Comparison of ENCODE assay signal across 40 cellular contexts in the genomic region with DNA sequence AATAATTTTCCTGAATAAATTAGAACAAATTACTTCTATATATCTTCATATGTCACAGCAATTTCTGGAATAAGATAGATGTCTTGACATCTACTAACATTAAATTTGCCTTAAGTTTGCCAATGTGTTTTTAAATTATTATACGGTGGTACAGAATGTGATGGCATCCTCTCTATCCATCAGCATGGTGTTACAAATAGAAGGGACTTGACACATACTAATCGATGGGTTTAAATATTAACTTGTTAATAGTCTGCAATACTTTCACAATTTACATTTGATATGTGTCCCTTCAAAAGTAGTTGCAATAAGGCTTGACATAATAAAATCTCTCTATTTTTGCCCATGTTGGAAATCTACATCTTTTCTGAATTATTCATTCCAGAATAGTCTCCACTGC.
"Had no signal": no experiment of that assay in that cellular context is flagged by ENCODE, and none has a peak within 500 bp of the region (broad histone marks: within the 10 kb centered on the region; RNA-seq: fewer than 3 reads in every experiment).

No MANE protein-coding gene starts in this region.

- H3K4me3 ChIP-seq: adrenal gland, ascending aorta, body of pancreas, breast epithelium, cardiac muscle cell had no signal

- H3K27me3 ChIP-seq: adrenal gland, ascending aorta, body of pancreas, brain microvascular endothelial cell, breast epithelium, cardiac muscle cell had no signal

- H3K27me3 Mint-ChIP-seq: activated naive CD4-positive, alpha-beta T cell treated with anti-CD3 and anti-CD28 coated beads, Interleukin-2, amount 10 ng/mL, durations not matched to agents 7 days and 5 days; activated naive CD4-positive, alpha-beta T cell treated with anti-CD3 and anti-CD28 coated beads, Interleukin-2, amount 50 U/mL, for 24 hours; activated naive CD8-positive, alpha-beta T cell; activated naive CD8-positive, alpha-beta T cell treated with anti-CD3 and anti-CD28 coated beads for 36 hours; activated naive CD8-positive, alpha-beta T cell treated with anti-CD3 and anti-CD28 coated beads, Interleukin-2, amount 10 ng/mL, durations not matched to agents 7 days and 5 days; activated T-cell treated with anti-CD3 and anti-CD28 coated beads, Interleukin-2, amount 50 U/mL, for 24 hours; activated T-helper 17 cell treated with anti-CD3 and anti-CD28 coated beads, Interleukin-2, amount 50 U/mL, for 72 hours; brain; central memory CD8-positive, alpha-beta T cell had no signal

- H3K36me3 ChIP-seq: adrenal gland, ascending aorta, brain microvascular endothelial cell, breast epithelium, cardiac muscle cell had no signal

- H3K4me3 Mint-ChIP-seq: activated naive CD4-positive, alpha-beta T cell treated with anti-CD3 and anti-CD28 coated beads for 36 hours; activated naive CD4-positive, alpha-beta T cell treated with anti-CD3 and anti-CD28 coated beads, Interleukin-2, amount 10 ng/mL, durations not matched to agents 7 days and 5 days; activated naive CD4-positive, alpha-beta T cell treated with anti-CD3 and anti-CD28 coated beads, Interleukin-2, amount 50 U/mL, for 24 hours; activated naive CD8-positive, alpha-beta T cell; activated naive CD8-positive, alpha-beta T cell treated with anti-CD3 and anti-CD28 coated beads for 36 hours; activated naive CD8-positive, alpha-beta T cell treated with anti-CD3 and anti-CD28 coated beads, Interleukin-2, amount 10 ng/mL, durations not matched to agents 7 days and 5 days; activated T-cell treated with anti-CD3 and anti-CD28 coated beads, Interleukin-2, amount 50 U/mL, for 24 hours; activated T-cell treated with anti-CD3 and anti-CD28 coated beads, Interleukin-2, amount 50 U/mL, for 4 hours; activated T-cell treated with anti-CD3 and anti-CD28 coated beads, Interleukin-2, amount 50 U/mL, for 72 hours; activated T-helper 1 cell treated with anti-CD3 and anti-CD28 coated beads, Interleukin-12 subunit alpha, Interleukin-12 subunit beta, Interleukin-2, Interleukin-4 antibody, amounts not matched to agents 30 ng/mL and 10 ng/mL and 1 ng/mL, durations not matched to agents 14 hours and 24 hours and 36 hours; activated T-helper 17 cell treated with anti-CD3 and anti-CD28 coated beads, Interleukin-2, amount 50 U/mL, for 72 hours; brain; central memory CD8-positive, alpha-beta T cell had no signal

- H3K4me1 Mint-ChIP-seq: activated naive CD4-positive, alpha-beta T cell treated with anti-CD3 and anti-CD28 coated beads, Interleukin-2, amount 10 ng/mL, durations not matched to agents 7 days and 5 days; activated naive CD4-positive, alpha-beta T cell treated with anti-CD3 and anti-CD28 coated beads, Interleukin-2, amount 50 U/mL, for 24 hours; activated naive CD8-positive, alpha-beta T cell treated with anti-CD3 and anti-CD28 coated beads for 36 hours; activated naive CD8-positive, alpha-beta T cell treated with anti-CD3 and anti-CD28 coated beads, Interleukin-2, amount 10 ng/mL, durations not matched to agents 7 days and 5 days; activated T-helper 17 cell treated with anti-CD3 and anti-CD28 coated beads, Interleukin-2, amount 50 U/mL, for 72 hours; brain; central memory CD8-positive, alpha-beta T cell had no signal

- H3K36me3 Mint-ChIP-seq: activated naive CD4-positive, alpha-beta T cell treated with anti-CD3 and anti-CD28 coated beads, Interleukin-2, amount 10 ng/mL, durations not matched to agents 7 days and 5 days; activated naive CD4-positive, alpha-beta T cell treated with anti-CD3 and anti-CD28 coated beads, Interleukin-2, amount 50 U/mL, for 24 hours; activated naive CD4-positive, alpha-beta T cell treated with anti-CD3 and anti-CD28 coated beads, Interleukin-2, amount 50 U/mL, for 72 hours; activated naive CD8-positive, alpha-beta T cell; activated naive CD8-positive, alpha-beta T cell treated with anti-CD3 and anti-CD28 coated beads for 36 hours; activated naive CD8-positive, alpha-beta T cell treated with anti-CD3 and anti-CD28 coated beads, Interleukin-2, amount 10 ng/mL, durations not matched to agents 7 days and 5 days; brain had no signal

- H3K27ac ChIP-seq: adrenal gland, ascending aorta, body of pancreas, brain microvascular endothelial cell, breast epithelium, cardiac muscle cell had no signal

- ATAC-seq: activated naive CD4-positive, alpha-beta T cell treated with anti-CD3 and anti-CD28 coated beads, Interleukin-2, amount 50 U/mL, for 72 hours; activated T-cell treated with anti-CD3 and anti-CD28 coated beads, Interleukin-2, amount 50 U/mL, for 4 hours; activated T-cell treated with anti-CD3 and anti-CD28 coated beads, Interleukin-2, amount 50 U/mL, for 72 hours; activated T-helper 17 cell treated with anti-CD3 and anti-CD28 coated beads, Interleukin-2, amount 50 U/mL, for 72 hours; body of pancreas had no signal

- H3K9me3 Mint-ChIP-seq: activated naive CD4-positive, alpha-beta T cell treated with anti-CD3 and anti-CD28 coated beads, Interleukin-2, amount 10 ng/mL, durations not matched to agents 7 days and 5 days; activated naive CD8-positive, alpha-beta T cell treated with anti-CD3 and anti-CD28 coated beads for 36 hours; activated T-cell treated with anti-CD3 and anti-CD28 coated beads, Interleukin-2, amount 50 U/mL, for 4 hours; brain had no signal

- H3K9me3 ChIP-seq: adrenal gland, ascending aorta, body of pancreas, breast epithelium had no signal

- H3K4me1 ChIP-seq: adrenal gland, ascending aorta, body of pancreas, breast epithelium had no signal

- FAIRE-seq: astrocyte, bronchial epithelial cell had no signal

- H3K27ac Mint-ChIP-seq: activated naive CD4-positive, alpha-beta T cell treated with anti-CD3 and anti-CD28 coated beads for 36 hours; activated naive CD4-positive, alpha-beta T cell treated with anti-CD3 and anti-CD28 coated beads, Interleukin-2, amount 10 ng/mL, durations not matched to agents 7 days and 5 days; activated naive CD4-positive, alpha-beta T cell treated with anti-CD3 and anti-CD28 coated beads, Interleukin-2, amount 50 U/mL, for 24 hours; activated naive CD4-positive, alpha-beta T cell treated with anti-CD3 and anti-CD28 coated beads, Interleukin-2, amount 50 U/mL, for 72 hours; activated naive CD8-positive, alpha-beta T cell; activated naive CD8-positive, alpha-beta T cell treated with anti-CD3 and anti-CD28 coated beads for 36 hours; activated naive CD8-positive, alpha-beta T cell treated with anti-CD3 and anti-CD28 coated beads, Interleukin-2, amount 10 ng/mL, durations not matched to agents 7 days and 5 days; activated T-cell treated with anti-CD3 and anti-CD28 coated beads, Interleukin-2, amount 50 U/mL, for 24 hours; activated T-cell treated with anti-CD3 and anti-CD28 coated beads, Interleukin-2, amount 50 U/mL, for 72 hours; activated T-helper 1 cell treated with anti-CD3 and anti-CD28 coated beads, Interleukin-12 subunit alpha, Interleukin-12 subunit beta, Interleukin-2, Interleukin-4 antibody, amounts not matched to agents 30 ng/mL and 10 ng/mL and 1 ng/mL, durations not matched to agents 14 hours and 24 hours and 36 hours; activated T-helper 17 cell treated with anti-CD3 and anti-CD28 coated beads, Interleukin-2, amount 50 U/mL, for 72 hours; activated T-helper 2 cell treated with anti-CD3 and anti-CD28 coated beads, Interferon-gamma antibody, Interleukin-2, Interleukin-4, amounts not matched to agents 10 μg/mL and 5 μg/mL and 100 μg/mL, durations not matched to agents 14 hours and 24 hours and 36 hours; brain had no signal

- DNase-seq: activated effector memory CD4-positive, alpha-beta T cell treated with anti-CD3 and anti-CD28 coated beads, Interleukin-2, amount 50 U/mL, for 16 hours; activated effector memory CD4-positive, alpha-beta T cell treated with Interleukin-2 at 50 U/mL for 16 hours; activated gamma-delta T cell; activated gamma-delta T cell treated with Interleukin-2 at 50 U/mL for 16 hours; activated naive CD4-positive, alpha-beta T cell; activated naive CD4-positive, alpha-beta T cell treated with anti-CD3 and anti-CD28 coated beads for 36 hours; activated naive CD4-positive, alpha-beta T cell treated with anti-CD3 and anti-CD28 coated beads, Interleukin-2, amount 10 ng/mL, durations not matched to agents 7 days and 5 days; activated naive CD4-positive, alpha-beta T cell treated with anti-CD3 and anti-CD28 coated beads, Interleukin-2, amount 50 U/mL, for 16 hours; activated naive CD4-positive, alpha-beta T cell treated with Interleukin-2 at 50 U/mL for 16 hours; activated naive CD8-positive, alpha-beta T cell treated with anti-CD3 and anti-CD28 coated beads for 36 hours; activated naive CD8-positive, alpha-beta T cell treated with anti-CD3 and anti-CD28 coated beads, Interleukin-2, amount 10 ng/mL, durations not matched to agents 7 days and 5 days; activated T-cell treated with anti-CD3 and anti-CD28 coated beads for 4 hours; activated T-cell treated with anti-CD3 and anti-CD28 coated beads, Interleukin-2, amount 50 U/mL, for 1 hour; activated T-cell treated with anti-CD3 and anti-CD28 coated beads, Interleukin-2, amount 50 U/mL, for 24 hours; activated T-cell treated with anti-CD3 and anti-CD28 coated beads, Interleukin-2, amount 50 U/mL, for 4 hours; activated T-cell treated with anti-CD3 and anti-CD28 coated beads, Interleukin-2, amount 50 U/mL, for 48 hours; activated T-cell treated with anti-CD3 and anti-CD28 coated beads, Interleukin-2, amount 50 U/mL, for 72 hours; adrenal gland; amniotic stem cell; amygdala; anterior cingulate cortex; aorta; body of pancreas; brain microvascular endothelial cell; caudate nucleus; central memory CD4-positive, alpha-beta T cell; cerebellar nuclear complex had no signal
